Comparison of ENCODE assay signal across 27 cellular contexts in genomic region chr7:43341132-43341531, GRCh38.
"Had no signal": no experiment of that assay in that cellular context is flagged by ENCODE, and none has a peak within 500 bp of the region (broad histone marks: within the 10 kb centered on the region; RNA-seq: fewer than 3 reads in every experiment).

No MANE protein-coding gene starts in this region.

- FAIRE-seq: colon, endothelial cell of umbilical vein had no signal

- H3K36me3 ChIP-seq: colonic mucosa, esophagus muscularis mucosa, esophagus squamous epithelium, gastrocnemius medialis, gastroesophageal sphincter, heart left ventricle, heart right ventricle had no signal

- H3K4me1 ChIP-seq: colonic mucosa, esophagus muscularis mucosa, esophagus squamous epithelium, foreskin keratinocyte, gastrocnemius medialis, gastroesophageal sphincter, heart left ventricle, heart right ventricle had no signal

- H3K4me2 ChIP-seq: hepatocyte had no signal

- H3K4me3 ChIP-seq: colonic mucosa, coronary artery, dorsolateral prefrontal cortex, esophagus muscularis mucosa, esophagus squamous epithelium, gastrocnemius medialis, gastroesophageal sphincter, heart left ventricle, heart right ventricle, hepatocyte had no signal

- DNase-seq: colonic mucosa; cortex of kidney; dermis blood vessel endothelial cell; dorsolateral prefrontal cortex; effector CD4-positive, alpha-beta T cell; effector CD8-positive, alpha-beta T cell; effector memory CD4-positive, alpha-beta T cell; effector memory CD8-positive, alpha-beta T cell; endodermal cell; erythroblast; esophagus squamous epithelium; foreskin fibroblast; foreskin keratinocyte; foreskin melanocyte; gastrocnemius medialis; glutamatergic neuron; head of caudate nucleus; heart left ventricle; heart right ventricle had no signal

- ATAC-seq: effector memory CD8-positive, alpha-beta T cell; esophagus mucosa; foreskin keratinocyte; gastrocnemius medialis; gastroesophageal sphincter; heart left ventricle; heart right ventricle had no signal

- H3K27ac ChIP-seq: colonic mucosa, coronary artery, dorsolateral prefrontal cortex, epithelial cell of prostate, esophagus muscularis mucosa, esophagus squamous epithelium, foreskin keratinocyte, gastrocnemius medialis, gastroesophageal sphincter, heart left ventricle, heart right ventricle, hepatocyte had no signal

- H3K9me3 ChIP-seq: colonic mucosa, esophagus muscularis mucosa, esophagus squamous epithelium, gastrocnemius medialis, gastroesophageal sphincter, heart left ventricle, heart right ventricle had no signal
